7 cellular contexts compared by ENCODE assay signal in genomic region chr18:616380-616995, GRCh38.
A peak's percentile ranks its signal among the peaks of the same experiment; 100 is the strongest.
DNase-seq lines count a peak whose midpoint lies in the region; ATAC-seq and TF ChIP-seq lines count a peak whose summit lies in the region.

No MANE protein-coding gene starts in this region.

- DNase-seq in GM10266 (ENCODE audit: extremely low spot score) (peak; percentile 37), SKM-1 (lab: John Stamatoyannopoulos, UW; ENCODE audit: unreplicated experiment) (peak; percentile 67), foreskin fibroblast (peak; percentile 33 to 77), putamen (ENCODE audit: low spot score) (peak; percentile 42), NCI-H187 treated with DMSO at 0.1 percent for 48 hours (lab: John Stamatoyannopoulos, UW) (no peak)

- H3K4me3 ChIP-seq in foreskin fibroblast (ENCODE audit: low read depth in 1 of 2, low read length in 2 of 2) = no peak overlapping the region

- no peak for ATAC-seq in GM18873 (IDR thresholded peaks at IDR 0.05; ENCODE audit: low FRiP score, unreplicated experiment)

- TF ChIP-seq CTCF in GM10266 (IDR thresholded peaks at IDR 0.05; ENCODE audit: control insufficient read depth, insufficient read depth, low read depth, missing control alignments) = peak; percentile 52
- peak; percentile 80 for TF ChIP-seq CTCF in LNCAP (IDR thresholded peaks at IDR 0.05)
- TF ChIP-seq CTCF in foreskin fibroblast (IDR thresholded peaks at IDR 0.05; ENCODE audit: low read depth, low read length) = peak; percentile 66
